In the genomic region with DNA sequence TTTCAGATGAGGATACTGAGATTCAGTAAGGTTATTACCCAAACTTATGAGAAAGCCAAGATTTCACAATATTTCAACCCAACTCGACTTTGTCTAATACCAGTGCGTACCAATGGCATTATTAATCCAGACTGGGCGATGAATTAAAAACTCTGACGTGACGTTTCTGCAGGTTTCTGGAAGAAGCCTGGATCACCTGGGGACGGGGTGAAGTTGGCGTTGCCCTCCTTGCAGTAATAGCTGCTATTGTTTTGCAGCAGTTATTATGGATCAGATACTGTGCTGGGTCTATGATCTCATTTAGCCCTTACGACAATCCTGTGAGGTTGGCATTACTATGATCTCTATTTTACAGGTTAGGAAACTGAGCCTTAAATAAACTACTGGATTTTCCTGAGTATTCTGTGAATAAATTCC, we compare ENCODE assay signal across 8 cellular contexts.
DNase-seq lines count a peak whose midpoint lies in the region; ATAC-seq lines count a peak whose summit lies in the region.

No MANE protein-coding gene starts in this region.

- no peaks in the 10 kb centered on the region for H3K27me3 Mint-ChIP-seq in activated naive CD8-positive, alpha-beta T cell

- H3K36me3 Mint-ChIP-seq in activated naive CD8-positive, alpha-beta T cell, result peaks cover 8% of the 10 kb centered on the region
- H3K36me3 Mint-ChIP-seq in stimulated activated effector memory CD8-positive, alpha-beta T cell treated with anti-CD3 and anti-CD28 coated beads, Interleukin-12 subunit alpha, Interleukin-12 subunit beta, amount 100 ng/mL, for 72 hours, result peaks cover 53% of the 10 kb centered on the region

- DNase-seq in NCI-H510A (lab: John Stamatoyannopoulos, UW) (peak; percentile 49), NCI-H510A treated with DMSO at 0.1 percent for 48 hours (lab: John Stamatoyannopoulos, UW) (no peak)
- no peak for DNase-seq in stimulated activated effector memory CD8-positive, alpha-beta T cell treated with anti-CD3 and anti-CD28 coated beads, Interleukin-12 subunit alpha, Interleukin-12 subunit beta, amount 100 ng/mL, for 72 hours (ENCODE audit: low spot score in 2 of 2)

- peak overlapping the region; percentile 99 for H3K27ac Mint-ChIP-seq in activated naive CD8-positive, alpha-beta T cell
- H3K27ac Mint-ChIP-seq in stimulated activated effector memory CD8-positive, alpha-beta T cell treated with anti-CD3 and anti-CD28 coated beads, Interleukin-12 subunit alpha, Interleukin-12 subunit beta, amount 100 ng/mL, for 72 hours, result peak overlapping the region; percentile 92

- no peaks in the 10 kb centered on the region for H3K9me3 Mint-ChIP-seq in activated naive CD8-positive, alpha-beta T cell (ENCODE audit: low read depth)
- no peaks in the 10 kb centered on the region for H3K9me3 Mint-ChIP-seq in stimulated activated effector memory CD8-positive, alpha-beta T cell treated with anti-CD3 and anti-CD28 coated beads, Interleukin-12 subunit alpha, Interleukin-12 subunit beta, amount 100 ng/mL, for 72 hours

- peak overlapping the region; percentile 99 for H3K4me3 Mint-ChIP-seq in activated naive CD8-positive, alpha-beta T cell
- H3K4me3 Mint-ChIP-seq in stimulated activated effector memory CD8-positive, alpha-beta T cell treated with anti-CD3 and anti-CD28 coated beads, Interleukin-12 subunit alpha, Interleukin-12 subunit beta, amount 100 ng/mL, for 72 hours, result peak overlapping the region; percentile 86

- ATAC-seq in HG03280 (IDR thresholded peaks at IDR 0.05; ENCODE audit: unreplicated experiment) (peak; percentile 5), GM21825 (IDR thresholded peaks at IDR 0.05; ENCODE audit: unreplicated experiment) (no peak), HG03139 (IDR thresholded peaks at IDR 0.05; ENCODE audit: unreplicated experiment) (no peak)
- ATAC-seq in stimulated activated effector memory CD8-positive, alpha-beta T cell treated with anti-CD3 and anti-CD28 coated beads, Interleukin-12 subunit alpha, Interleukin-12 subunit beta, amount 100 ng/mL, for 72 hours, result peak; percentile 27

- peaks cover 42% of the 10 kb centered on the region for H3K4me1 Mint-ChIP-seq in activated naive CD8-positive, alpha-beta T cell (ENCODE audit: low read depth)
- H3K4me1 Mint-ChIP-seq in stimulated activated effector memory CD8-positive, alpha-beta T cell treated with anti-CD3 and anti-CD28 coated beads, Interleukin-12 subunit alpha, Interleukin-12 subunit beta, amount 100 ng/mL, for 72 hours, result peaks cover 41% of the 10 kb centered on the region

- peak overlapping the region; percentile 86 for H3K4me3 ChIP-seq in iPS-11a (ENCODE audit: low read depth, low read length)

Comparison
In these comparisons a context has a peak if more than half of its experiments do, and no peak if none do; other contexts are left out.
1. ATAC-seq: peak in HG03280 (single experiment) and stimulated activated effector memory CD8-positive, alpha-beta T cell treated with anti-CD3 and anti-CD28 coated beads, Interleukin-12 subunit alpha, Interleukin-12 subunit beta, amount 100 ng/mL, for 72 hours (single experiment); none in GM21825 (single experiment) and HG03139 (single experiment).